Comparison of ENCODE assay signal across 4 cellular contexts in the genomic region with DNA sequence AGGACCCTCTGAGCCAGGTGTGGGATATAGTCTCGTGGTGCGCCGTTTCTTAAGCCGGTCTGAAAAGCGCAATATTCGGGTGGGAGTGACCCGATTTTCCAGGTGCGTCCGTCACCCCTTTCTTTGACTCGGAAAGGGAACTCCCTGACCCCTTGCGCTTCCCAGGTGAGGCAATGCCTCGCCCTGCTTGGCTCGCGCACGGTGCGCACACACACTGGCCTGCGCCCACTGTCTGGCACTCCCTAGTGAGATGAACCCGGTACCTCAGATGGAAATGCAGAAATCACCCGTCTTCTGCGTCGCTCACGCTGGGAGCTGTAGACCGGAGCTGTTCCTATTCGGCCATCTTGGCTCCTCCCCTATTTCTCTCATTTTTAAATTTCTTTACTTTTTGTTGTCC.
DNase-seq lines count a peak whose midpoint lies in the region; ATAC-seq and TF ChIP-seq lines count a peak whose summit lies in the region.
"Not testable (repeated sequence)": the region's sequence is repeated elsewhere in the genome, so short reads cannot be mapped to it uniquely, and the experiment has no call there.

No MANE protein-coding gene starts in this region.

- H3K4me3 Mint-ChIP-seq in GM23338, result peak overlapping the region; percentile 16; the same call in 1 of the 3 replicates

- peaks cover 11% of the 10 kb centered on the region; the same call in 1 of the 2 replicates for H3K9me3 ChIP-seq in HUES6 (ENCODE audit: control insufficient read depth, insufficient read depth, low read depth, low read length)

- H3K4me1 Mint-ChIP-seq in GM23338, result not testable (repeated sequence)

- H3F3A ChIP-seq in GM23338 (replicated peaks; ENCODE audit: low read depth), result not testable (repeated sequence)

- ATAC-seq in GM23338, result not testable (repeated sequence)

- not testable (repeated sequence) for TF ChIP-seq CTCF in GM23338 (conservative IDR thresholded peaks at IDR 0.05; ENCODE audit: low read depth in 2 of 2)

- H3K27ac ChIP-seq in GM23338 (ENCODE audit: low read depth); HUES6 (ENCODE audit: low read depth, low read length): not testable (repeated sequence)

- not testable (repeated sequence) for H3K4me1 ChIP-seq in GM23338 (ENCODE audit: insufficient read depth); HUES6 (ENCODE audit: control insufficient read depth, insufficient read depth, low read length)

- not testable (repeated sequence) for H3K9ac ChIP-seq in HUES6 (ENCODE audit: low read length)

- H3K27me3 Mint-ChIP-seq in GM23338 (ENCODE audit: insufficient read depth, low read depth, poor library complexity), result not testable (repeated sequence)

- H3K36me3 ChIP-seq in GM23338 (ENCODE audit: insufficient read depth); HUES6 (ENCODE audit: control insufficient read depth, insufficient read depth, low read length): not testable (repeated sequence)

- not testable (repeated sequence) for H3K9me2 ChIP-seq in GM23338 (ENCODE audit: insufficient read depth)

- H3K4me2 ChIP-seq in GM23338, result not testable (repeated sequence)

- H3K79me2 ChIP-seq in GM23338 (replicated peaks; ENCODE audit: insufficient read depth), result not testable (repeated sequence)

- intact Hi-C loops in cardiac septum (cut with DNase I), result not testable (repeated sequence)

- H2AFZ ChIP-seq in GM23338, result not testable (repeated sequence)

- not testable (repeated sequence) for H4K20me1 ChIP-seq in GM23338 (replicated peaks; ENCODE audit: insufficient read depth)

- H3K9me3 Mint-ChIP-seq in GM23338, result peaks cover 11% of the 10 kb centered on the region

- H3K27ac Mint-ChIP-seq in GM23338, result not testable (repeated sequence)

- H3K27me3 ChIP-seq in GM23338 (ENCODE audit: insufficient read depth); HUES6 (ENCODE audit: control insufficient read depth, insufficient read depth, low read length): not testable (repeated sequence)

- not testable (repeated sequence) for H3K4me3 ChIP-seq in GM23338
- H3K4me3 ChIP-seq in HUES6 (ENCODE audit: low read depth, low read length), result peak overlapping the region; percentile 23; the same call in 1 of the 2 replicates

- peak; percentile 2 for DNase-seq in DMS53 (lab: John Stamatoyannopoulos, UW)
- DNase-seq in GM23338 (ENCODE audit: low spot score), result not testable (repeated sequence)
- DNase-seq in cardiac septum (ENCODE audit: low spot score), result peak; percentile 57

- not testable (repeated sequence) for H3K36me3 Mint-ChIP-seq in GM23338 (ENCODE audit: low read depth)
